18 cellular contexts compared by ENCODE assay signal in the genomic region with DNA sequence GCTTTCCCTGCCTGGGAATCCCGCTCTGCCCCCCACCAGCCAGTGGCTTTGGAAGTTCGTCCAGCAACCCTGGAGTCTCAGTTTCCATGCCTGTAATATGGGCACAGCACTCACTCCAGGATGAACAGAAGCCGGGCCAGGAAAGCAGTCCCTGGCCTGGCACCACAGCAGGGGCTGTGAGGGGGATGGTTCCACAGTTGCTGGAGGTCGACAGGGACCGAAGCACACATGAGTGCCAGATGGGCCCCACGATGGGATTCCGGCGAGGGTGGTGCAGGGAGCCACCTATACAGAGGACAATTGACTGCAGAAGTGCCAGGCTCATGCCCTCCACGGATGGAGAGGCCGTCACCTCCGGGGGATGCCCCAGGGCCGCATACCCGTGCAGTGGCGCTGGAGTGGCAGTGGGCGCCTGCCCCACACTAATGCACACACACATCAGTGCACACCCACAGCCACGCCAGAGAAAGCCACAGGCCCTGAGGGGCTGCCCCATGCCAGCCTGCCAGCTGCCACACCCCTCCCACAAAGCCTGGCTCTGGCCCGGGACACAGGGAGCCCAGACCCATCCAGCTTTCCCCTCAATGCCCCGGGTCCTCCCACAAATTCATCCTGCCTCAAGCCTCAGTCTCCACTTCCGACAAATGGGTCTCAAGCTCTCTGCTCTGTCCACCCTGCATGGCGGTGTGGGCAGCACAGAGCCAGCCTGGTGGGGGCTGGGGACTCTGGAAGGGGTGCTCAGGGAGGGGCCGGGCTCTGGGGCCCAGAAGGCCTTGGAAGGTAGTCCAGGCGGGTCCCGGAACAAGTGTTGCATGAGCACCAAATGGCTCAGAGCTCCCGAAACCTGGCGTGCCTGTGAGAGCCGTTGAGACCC. TPM values are rescaled to one million over a fixed set of nuclear protein-coding genes. Genes with fewer than 3 reads are reported as not detected.
"Had no signal": no experiment of that assay in that cellular context is flagged by ENCODE, and none has a peak within 500 bp of the region (broad histone marks: within the 10 kb centered on the region; RNA-seq: fewer than 3 reads in every experiment).

No MANE protein-coding gene starts in this region.

- ATAC-seq: heart right ventricle; left colon; natural killer cell treated with Interleukin-12 subunit alpha and Interleukin-12 subunit beta and Interleukin-15 and Interleukin-18, amount 100 ng/mL, for 72 hours; stimulated activated naive CD8-positive, alpha-beta T cell treated with anti-CD3 and anti-CD28 coated beads, Interleukin-15, Interleukin-2, amounts not matched to agents 100 U/mL and 50 U/mL, for 24 hours had no signal

- H3K4me1 ChIP-seq: transverse colon, vagina had no signal

- H3K27ac ChIP-seq: brain microvascular endothelial cell, esophagus squamous epithelium, heart right ventricle, transverse colon, vagina had no signal

- H3K9me3 ChIP-seq: esophagus squamous epithelium, heart right ventricle, transverse colon, vagina had no signal

- DNase-seq: activated CD4-positive, alpha-beta T cell treated with anti-CD3 and anti-CD28 coated beads, Interleukin-2, amount 10 ng/mL, durations not matched to agents 7 days and 5 days; activated naive CD4-positive, alpha-beta T cell treated with Interleukin-2 at 50 U/mL for 16 hours; activated T-cell treated with anti-CD3 and anti-CD28 coated beads for 4 hours; brain microvascular endothelial cell; cortex of kidney; esophagus squamous epithelium; retina; stimulated activated naive CD8-positive, alpha-beta T cell treated with anti-CD3 and anti-CD28 coated beads, Interleukin-15, Interleukin-2, amounts not matched to agents 100 U/mL and 50 U/mL, for 24 hours; T-helper 1 cell; T-helper 9 cell; transverse colon had no signal

- H3K36me3 ChIP-seq: brain microvascular endothelial cell, esophagus squamous epithelium, heart right ventricle, transverse colon, vagina had no signal

- H3K27me3 ChIP-seq: transverse colon, vagina had no signal

- H3K4me3 ChIP-seq: esophagus squamous epithelium, heart right ventricle, transverse colon, vagina had no signal

RNA-seq across cellular contexts. Expression of gene ASCL2, which starts 9.7 kb away (rescaled TPM):
- total RNA-seq: endothelial cell of umbilical vein had no signal
- polyA plus RNA-seq: aorta, endothelial cell of umbilical vein had no signal

RNA-seq across cellular contexts. Expression of gene C11orf21, which starts 41.0 kb away (rescaled TPM):
- total RNA-seq: endothelial cell of umbilical vein, lung microvascular endothelial cell had no signal
- polyA plus RNA-seq: endothelial cell of umbilical vein had no signal

RNA-seq across cellular contexts. Expression of gene TSPAN32, which starts 41.1 kb away (rescaled TPM):
- total RNA-seq: endothelial cell of umbilical vein, lung microvascular endothelial cell had no signal
- polyA plus RNA-seq: endothelial cell of umbilical vein had no signal
